In genomic region chr1:26999440-26999987, GRCh38 we compare ENCODE assay signal across 1 cellular context.
TF ChIP-seq lines count a peak whose summit lies in the region.

No MANE protein-coding gene starts in this region.

TF ChIP-seq in HepG2, 621 proteins besides CTCF, POLR2A, EP300 and RAD21 (continued from another document):
- TF ChIP-seq POLR2AphosphoS5 (IDR thresholded peaks at IDR 0.05; ENCODE audit: low read depth, low read length): peak; percentile 55; the same call in 1 of the 2 replicates
- 0 out of 2 replicates have a peak, but pooled peaks have one; percentile 12 for TF ChIP-seq FOSL2 (CRISPR knock-in tag; IDR thresholded peaks at IDR 0.05)
